ENCODE assay signal across 28 cellular contexts in the genomic region with DNA sequence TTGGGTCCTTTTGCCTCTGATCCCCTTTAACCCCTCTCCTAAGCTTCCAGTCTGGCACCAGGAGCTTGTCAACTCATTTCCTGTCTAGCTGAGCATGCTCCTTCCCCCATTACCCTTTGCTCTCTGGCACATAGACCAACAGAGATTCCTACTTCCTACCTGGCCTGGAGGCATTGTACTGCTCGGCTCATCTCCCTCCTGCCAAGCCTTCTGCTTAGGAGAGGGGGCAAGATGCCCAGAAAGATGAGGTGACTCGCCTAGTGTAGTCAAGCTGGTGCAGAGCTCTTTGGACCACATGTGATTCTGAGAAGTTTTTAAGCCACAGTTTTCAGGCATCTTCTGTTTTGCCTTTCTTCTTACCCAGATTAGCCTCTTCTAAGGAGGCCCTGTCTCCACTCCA.
DNase-seq lines count a peak whose midpoint lies in the region; ATAC-seq and TF ChIP-seq lines count a peak whose summit lies in the region.
"Had no signal": no experiment of that assay in that cellular context is flagged by ENCODE, and none has a peak within 500 bp of the region (broad histone marks: within the 10 kb centered on the region; RNA-seq: fewer than 3 reads in every experiment).

No MANE protein-coding gene starts in this region.

- no peak for TF ChIP-seq CTCF in PC-3 (conservative IDR thresholded peaks at IDR 0.05; ENCODE audit: low read depth, low read length)
- no peak for TF ChIP-seq CTCF in CD14-positive monocyte (IDR thresholded peaks at IDR 0.05)

- no peak overlapping the region for H3K4me3 Mint-ChIP-seq in CD14-positive monocyte
- H3K4me3 Mint-ChIP-seq: activated CD4-positive, alpha-beta memory T cell treated with anti-CD3 and anti-CD28 coated beads, Interleukin-2, amount 10 ng/mL, durations not matched to agents 7 days and 5 days; activated naive CD8-positive, alpha-beta T cell; activated T-helper 17 cell treated with anti-CD3 and anti-CD28 coated beads, Interleukin-2, amount 50 U/mL, for 72 hours; nephron had no signal

- H3K27me3 Mint-ChIP-seq in CD14-positive monocyte (ENCODE audit: low read depth in 3 of 3) = peaks cover 13 to 20% (median 14%) of the 10 kb centered on the region in 3 donors

- H3K27me3 ChIP-seq in PC-3 (ENCODE audit: low read length) = peaks cover 16% of the 10 kb centered on the region; the same call in 1 of the 2 replicates
- no peaks in the 10 kb centered on the region for H3K27me3 ChIP-seq in mesendoderm (ENCODE audit: insufficient read depth, low read length, poor library complexity)
- H3K27me3 ChIP-seq: BE2C, ovary, Peyer's patch, right atrium auricular region, SJSA1 had no signal

- H3K18ac ChIP-seq in mesendoderm (ENCODE audit: low read length) = no peak overlapping the region

- no peaks in the 10 kb centered on the region for H3F3A ChIP-seq in PC-3 (ENCODE audit: low read length, unreplicated experiment)

- H3K9me3 ChIP-seq in PC-3 (ENCODE audit: low read length) = no peaks in the 10 kb centered on the region
- H3K9me3 ChIP-seq: BE2C, ovary, SJSA1 had no signal

- H3K27ac ChIP-seq in PC-3 (ENCODE audit: low read length) (no peak overlapping the region), mesendoderm (ENCODE audit: low read depth, low read length) (no peak overlapping the region)
- H3K27ac ChIP-seq: coronary artery, esophagus muscularis mucosa, KMS-11, ovary, Peyer's patch, right atrium auricular region, SJSA1, spleen had no signal

- H3K4me1 ChIP-seq in PC-3 (ENCODE audit: insufficient read depth, low read length) (peaks cover 8% of the 10 kb centered on the region; the same call in 1 of the 2 replicates), mesendoderm (ENCODE audit: control insufficient read depth, low read depth, low read length) (peaks cover 4% of the 10 kb centered on the region)
- H3K4me1 ChIP-seq: BE2C, Peyer's patch, SJSA1 had no signal

- H3K79me2 ChIP-seq in PC-3 (ENCODE audit: low read length) (no peaks in the 10 kb centered on the region), mesendoderm (ENCODE audit: control insufficient read depth, insufficient read depth, low read length) (no peaks in the 10 kb centered on the region)

- no peak overlapping the region for H3K56ac ChIP-seq in mesendoderm (ENCODE audit: low read length)

- no peak overlapping the region for H4K8ac ChIP-seq in mesendoderm (ENCODE audit: low read depth, low read length)

- POLR2A ChIA-PET in PC-3 (lab: Charles Lee; ENCODE audit: unreplicated experiment) = interaction anchor here (0.6 kb wide), 1 partner anchor 25 kb away, joined by 4 read pairs; no protein-coding TSS in a partner anchor

- H2AFZ ChIP-seq in PC-3 (ENCODE audit: low read length) = 0 out of 2 replicates have a peak overlapping the region, but pooled peaks have one; percentile 5

- no peak overlapping the region for H2BK120ac ChIP-seq in mesendoderm (ENCODE audit: low read depth, low read length)

- H4K20me1 ChIP-seq in PC-3 (ENCODE audit: low read length) = no peaks in the 10 kb centered on the region

- CTCF ChIA-PET in PC-3 (lab: Charles Lee) = no interaction called here

- WGBS in mesendoderm (ENCODE audit: extremely low coverage, insufficient coverage, low lambda C conversion rate) = no CpG with 5 or more reads among the region's 2 CpGs

- H3K27ac Mint-ChIP-seq in CD14-positive monocyte = peak overlapping the region in 2 of 7 donors; percentile 41 to 73
- H3K27ac Mint-ChIP-seq: activated CD4-positive, alpha-beta memory T cell treated with anti-CD3 and anti-CD28 coated beads, Interleukin-2, amount 10 ng/mL, durations not matched to agents 7 days and 5 days; activated naive CD8-positive, alpha-beta T cell; activated T-helper 17 cell treated with anti-CD3 and anti-CD28 coated beads, Interleukin-2, amount 50 U/mL, for 72 hours; nephron had no signal

- BruUV-seq in PC-3 (replicated peaks; lab: Mats Ljungman, UMichigan) = no TSS peak

- no peak for ATAC-seq in PC-3
- ATAC-seq: activated T-helper 17 cell treated with anti-CD3 and anti-CD28 coated beads, Interleukin-2, amount 50 U/mL, for 72 hours; mucosa of descending colon had no signal

- H3K23ac ChIP-seq in mesendoderm (ENCODE audit: low read length) = no peak overlapping the region

- no peak overlapping the region for H2BK5ac ChIP-seq in mesendoderm (ENCODE audit: low read length)

- no peaks in the 10 kb centered on the region for H3K36me3 Mint-ChIP-seq in CD14-positive monocyte
- H3K36me3 Mint-ChIP-seq: activated naive CD8-positive, alpha-beta T cell had no signal

- H3K79me1 ChIP-seq in mesendoderm (ENCODE audit: low read length) = no peaks in the 10 kb centered on the region

- H3K4me2 ChIP-seq in PC-3 (ENCODE audit: low read length) (no peak overlapping the region), mesendoderm (ENCODE audit: low read length) (no peak overlapping the region)
- H3K4me2 ChIP-seq: KMS-11 had no signal

- H3K4ac ChIP-seq in mesendoderm (ENCODE audit: low read depth, low read length) = no peak overlapping the region

- peaks cover 11% of the 10 kb centered on the region for H3K4me1 Mint-ChIP-seq in CD14-positive monocyte
- H3K4me1 Mint-ChIP-seq: activated T-helper 17 cell treated with anti-CD3 and anti-CD28 coated beads, Interleukin-2, amount 50 U/mL, for 72 hours had no signal

- DNase-seq in ELR (ENCODE audit: low read depth) = peak; percentile 2
- DNase-seq in PC-3 = peak; percentile 41
- DNase-seq in ecto neural progenitor cell (ENCODE audit: low spot score) = peak; percentile 16
- DNase-seq in mesendoderm = peak; percentile 14
- DNase-seq in CD14-positive monocyte (ENCODE audit: low spot score) = no peak
- DNase-seq in NCI-H1930 (lab: John Stamatoyannopoulos, UW) = no peak
- DNase-seq in AML-193 (lab: John Stamatoyannopoulos, UW) = no peak
- DNase-seq in inferior parietal cortex (ENCODE audit: extremely low spot score) = no peak
- DNase-seq: activated CD4-positive, alpha-beta memory T cell treated with anti-CD3 and anti-CD28 coated beads, Interleukin-2, amount 10 ng/mL, durations not matched to agents 7 days and 5 days; activated CD8-positive, alpha-beta memory T cell treated with anti-CD3 and anti-CD28 coated beads, Interleukin-2, amount 50 U/mL, for 48 hours; anterior cingulate cortex; BE2C; GF-D8; HCEC 1CT; mucosa of descending colon; NCI-H510A treated with DMSO at 0.1 percent for 48 hours; ovary; Peyer's patch; spleen; trophoblast cell had no signal

- H4K5ac ChIP-seq in mesendoderm (ENCODE audit: low read length) = no peak overlapping the region

- intact Hi-C loops in PC-3 (cut with micrococcal nuclease) = no loop called here
- intact Hi-C loops in CD14-positive monocyte (cut with micrococcal nuclease) = no loop called here

- no peak overlapping the region for H2BK15ac ChIP-seq in mesendoderm (replicated peaks; ENCODE audit: low read depth)

- H3K36me3 ChIP-seq in PC-3 (ENCODE audit: low read depth, low read length) = no peaks in the 10 kb centered on the region
- H3K36me3 ChIP-seq in mesendoderm (ENCODE audit: control insufficient read depth, insufficient read depth, low read length) = no peaks in the 10 kb centered on the region
- H3K36me3 ChIP-seq: BE2C, esophagus muscularis mucosa, ovary, Peyer's patch, right atrium auricular region, SJSA1, spleen had no signal

- H3K9ac ChIP-seq in PC-3 (ENCODE audit: low read length) (no peak overlapping the region), mesendoderm (ENCODE audit: low read length) (no peak overlapping the region)
- H3K9ac ChIP-seq: KMS-11 had no signal

- no peak overlapping the region for H2AK5ac ChIP-seq in mesendoderm (ENCODE audit: low read length)

- no peaks in the 10 kb centered on the region for H3K9me2 ChIP-seq in PC-3 (replicated peaks; ENCODE audit: low read length)

- H3K4me3 ChIP-seq in PC-3 (ENCODE audit: low read length) = no peak overlapping the region
- H3K4me3 ChIP-seq in mesendoderm (ENCODE audit: low read length) = no peak overlapping the region
- H3K4me3 ChIP-seq: coronary artery, esophagus muscularis mucosa, mucosa of descending colon, ovary, Peyer's patch, right atrium auricular region, SJSA1, spleen had no signal

- peaks cover 0 to 8% (median 3%) of the 10 kb centered on the region in 7 donors for H3K9me3 Mint-ChIP-seq in CD14-positive monocyte

Comparison
In these comparisons a context has a peak if more than half of its experiments do, and no peak if none do; other contexts are left out.
1. DNase-seq: peak in ELR (single experiment), PC-3 (single experiment), ecto neural progenitor cell (single experiment) and mesendoderm (single experiment); none in CD14-positive monocyte (single experiment), NCI-H1930 (0 of 2), AML-193 (0 of 2) and inferior parietal cortex (single experiment).